ENCODE assay signal across 18 cellular contexts in genomic region chr2:88165604-88166003, GRCh38. TPM values are rescaled to one million over a fixed set of nuclear protein-coding genes. Genes with fewer than 3 reads are reported as not detected.
"Had no signal": no experiment of that assay in that cellular context is flagged by ENCODE, and none has a peak within 500 bp of the region (broad histone marks: within the 10 kb centered on the region; RNA-seq: fewer than 3 reads in every experiment).

No MANE protein-coding gene starts in this region.

- ATAC-seq: mucosa of descending colon; natural killer cell treated with Interleukin-12 subunit alpha and Interleukin-12 subunit beta and Interleukin-15 and Interleukin-18, amount 100 ng/mL, for 72 hours; sciatic nerve; stimulated activated naive CD8-positive, alpha-beta T cell treated with anti-CD3 and anti-CD28 coated beads, Interleukin-15, Interleukin-2, amounts not matched to agents 100 U/mL and 50 U/mL, for 24 hours had no signal

- H3K36me3 ChIP-seq: breast epithelium, thyroid gland, vagina had no signal

- DNase-seq: activated CD4-positive, alpha-beta memory T cell treated with anti-CD3 and anti-CD28 coated beads for 36 hours; activated CD4-positive, CD25-positive, alpha-beta regulatory T cell treated with anti-CD3 and anti-CD28 coated beads, Interleukin-2, amount 50 U/mL, for 72 hours; activated gamma-delta T cell treated with Interleukin-2 at 50 U/mL for 16 hours; activated naive CD8-positive, alpha-beta T cell treated with anti-CD3 and anti-CD28 coated beads for 36 hours; activated T-cell treated with anti-CD3 and anti-CD28 coated beads, Interleukin-2, amount 50 U/mL, for 48 hours; aorta; kidney glomerular epithelial cell; mucosa of descending colon; nucleus accumbens; stimulated activated CD4-positive, alpha-beta T cell treated with anti-CD3 and anti-CD28 coated beads, Interleukin-12 subunit alpha, Interleukin-12 subunit beta, amount 100 ng/mL, for 4 hours; stimulated activated naive CD8-positive, alpha-beta T cell treated with anti-CD3 and anti-CD28 coated beads, Interleukin-15, Interleukin-2, amounts not matched to agents 100 U/mL and 50 U/mL, for 24 hours; thyroid gland had no signal

- H3K4me3 ChIP-seq: breast epithelium, lung, mucosa of descending colon, thyroid gland, vagina had no signal

- H3K27me3 ChIP-seq: breast epithelium, thyroid gland, vagina had no signal

- H3K27ac ChIP-seq: breast epithelium, thyroid gland, vagina had no signal

- H3K9me3 ChIP-seq: mucosa of descending colon, thyroid gland, vagina had no signal

- H3K4me1 ChIP-seq: breast epithelium, thyroid gland had no signal

RNA-seq across cellular contexts. Expression of gene FABP1, which starts 37.7 kb away (rescaled TPM):
- total RNA-seq: activated CD4-positive, alpha-beta memory T cell treated with anti-CD3 and anti-CD28 coated beads for 36 hours; activated naive CD8-positive, alpha-beta T cell treated with anti-CD3 and anti-CD28 coated beads for 36 hours; aorta; fibroblast of lung; natural killer cell treated with Interleukin-12 subunit alpha and Interleukin-12 subunit beta and Interleukin-15 and Interleukin-18, amount 100 ng/mL, for 72 hours; sciatic nerve; thyroid gland; vagina had no signal
